16 cellular contexts compared by ENCODE assay signal in genomic region chr7:11609071-11609470, GRCh38.
DNase-seq lines count a peak whose midpoint lies in the region; ATAC-seq and TF ChIP-seq lines count a peak whose summit lies in the region.
"Had no signal": no experiment of that assay in that cellular context is flagged by ENCODE, and none has a peak within 500 bp of the region (broad histone marks: within the 10 kb centered on the region; RNA-seq: fewer than 3 reads in every experiment).

No MANE protein-coding gene starts in this region.

- intact Hi-C loops in sigmoid colon (cut with DNase I), result no loop called here

- H3K27ac ChIP-seq in GM23338 (ENCODE audit: low read depth) (no peak overlapping the region), mesendoderm (ENCODE audit: low read depth, low read length) (no peak overlapping the region), sigmoid colon (peak overlapping the region in 3 of 4 donors; percentile 33 to 54 (median 42))

- H3K4me1 Mint-ChIP-seq in GM23338, result peaks cover 42% of the 10 kb centered on the region
- H3K4me1 Mint-ChIP-seq in WTC11, result peaks cover 40% of the 10 kb centered on the region
- H3K4me1 Mint-ChIP-seq: CD4-positive, CD25-positive, alpha-beta regulatory T cell; CD8-positive, alpha-beta memory T cell had no signal

- no peak overlapping the region for H3K4me3 ChIP-seq in GM23338
- H3K4me3 ChIP-seq in mesendoderm (ENCODE audit: low read length), result no peak overlapping the region
- no peak overlapping the region for H3K4me3 ChIP-seq in sigmoid colon

- peak overlapping the region; percentile 5 for H4K8ac ChIP-seq in mesendoderm (ENCODE audit: low read depth, low read length)

- H2BK120ac ChIP-seq in mesendoderm (ENCODE audit: low read depth, low read length), result no peak overlapping the region

- H4K20me1 ChIP-seq in GM23338 (replicated peaks; ENCODE audit: insufficient read depth), result no peaks in the 10 kb centered on the region

- ATAC-seq in GM23338, result peak; percentile 23; the same call in 2 of the 3 replicates
- peak; percentile 11; the same call in 1 of the 2 replicates for ATAC-seq in WTC11
- no peak for ATAC-seq in GM18517 (IDR thresholded peaks at IDR 0.05; ENCODE audit: unreplicated experiment)
- ATAC-seq in HG03439 (IDR thresholded peaks at IDR 0.05; ENCODE audit: unreplicated experiment), result no peak

- DNase-seq in GM23338 (ENCODE audit: low spot score), result no peak
- DNase-seq in WTC11 (ENCODE audit: low spot score), result no peak
- DNase-seq in mesendoderm, result no peak
- DNase-seq in sigmoid colon, result no peak
- no peak for DNase-seq in KBM-7
- no peak for DNase-seq in NK-92 (lab: John Stamatoyannopoulos, UW; ENCODE audit: unreplicated experiment)
- DNase-seq: 8988T; BE2C; C1 segment of cervical spinal cord; CD4-positive, CD25-positive, alpha-beta regulatory T cell; CD8-positive, alpha-beta memory T cell; COR-L47; GOT3; H7 had no signal

- no peak overlapping the region for H3K4ac ChIP-seq in mesendoderm (ENCODE audit: low read depth, low read length)

- H3K27me3 ChIP-seq in GM23338 (ENCODE audit: insufficient read depth) (no peaks in the 10 kb centered on the region), mesendoderm (ENCODE audit: insufficient read depth, low read length, poor library complexity) (no peaks in the 10 kb centered on the region), sigmoid colon (no peaks in the 10 kb centered on the region)
- H3K27me3 ChIP-seq: BE2C had no signal

- H3K79me2 ChIP-seq in GM23338 (replicated peaks; ENCODE audit: insufficient read depth), result no peaks in the 10 kb centered on the region
- no peaks in the 10 kb centered on the region for H3K79me2 ChIP-seq in mesendoderm (ENCODE audit: control insufficient read depth, insufficient read depth, low read length)

- H3K36me3 ChIP-seq in GM23338 (ENCODE audit: insufficient read depth) (no peaks in the 10 kb centered on the region), mesendoderm (ENCODE audit: control insufficient read depth, insufficient read depth, low read length) (no peaks in the 10 kb centered on the region), sigmoid colon (no peaks in the 10 kb centered on the region)
- H3K36me3 ChIP-seq: BE2C had no signal

- H3K18ac ChIP-seq in mesendoderm (ENCODE audit: low read length), result no peak overlapping the region

- H3K4me3 Mint-ChIP-seq in GM23338, result no peak overlapping the region
- no peak overlapping the region for H3K4me3 Mint-ChIP-seq in WTC11
- H3K4me3 Mint-ChIP-seq: CD4-positive, CD25-positive, alpha-beta regulatory T cell; CD8-positive, alpha-beta memory T cell had no signal

- H3K9me3 Mint-ChIP-seq in GM23338 (no peaks in the 10 kb centered on the region), WTC11 (no peaks in the 10 kb centered on the region)

- no peak for TF ChIP-seq POLR2A in sigmoid colon (IDR thresholded peaks at IDR 0.05)

- no peak overlapping the region for H2BK5ac ChIP-seq in mesendoderm (ENCODE audit: low read length)

- H3F3A ChIP-seq in GM23338 (replicated peaks; ENCODE audit: low read depth), result no peaks in the 10 kb centered on the region

- POLR2A ChIA-PET in WTC11 (lab: Charles Lee), result no interaction called here

- H3K23ac ChIP-seq in mesendoderm (ENCODE audit: low read length), result no peak overlapping the region

- no peaks in the 10 kb centered on the region for H3K79me1 ChIP-seq in mesendoderm (ENCODE audit: low read length)

- H3K27ac Mint-ChIP-seq in GM23338 (no peak overlapping the region), WTC11 (no peak overlapping the region)
- H3K27ac Mint-ChIP-seq: CD4-positive, CD25-positive, alpha-beta regulatory T cell had no signal

- H2AK5ac ChIP-seq in mesendoderm (ENCODE audit: low read length), result no peak overlapping the region

- CTCF ChIA-PET in WTC11 (lab: Charles Lee), result no interaction called here

- no peaks in the 10 kb centered on the region for H3K27me3 Mint-ChIP-seq in GM23338 (ENCODE audit: insufficient read depth, low read depth, poor library complexity)
- H3K27me3 Mint-ChIP-seq in WTC11 (ENCODE audit: low read depth), result no peaks in the 10 kb centered on the region
- H3K27me3 Mint-ChIP-seq: CD4-positive, CD25-positive, alpha-beta regulatory T cell; CD8-positive, alpha-beta memory T cell had no signal

- H3K9me3 ChIP-seq in sigmoid colon, result no peaks in the 10 kb centered on the region
- H3K9me3 ChIP-seq: BE2C had no signal

- H3K9ac ChIP-seq in mesendoderm (ENCODE audit: low read length), result no peak overlapping the region

- H4K5ac ChIP-seq in mesendoderm (ENCODE audit: low read length), result no peak overlapping the region

- no peak overlapping the region for H3K56ac ChIP-seq in mesendoderm (ENCODE audit: low read length)

- no peak for TF ChIP-seq CTCF in GM23338 (conservative IDR thresholded peaks at IDR 0.05; ENCODE audit: low read depth in 2 of 2)
- no peak for TF ChIP-seq CTCF in WTC11 (IDR thresholded peaks at IDR 0.05)
- no peak for TF ChIP-seq CTCF in sigmoid colon (IDR thresholded peaks at IDR 0.05)

- no peak overlapping the region for H3K4me2 ChIP-seq in GM23338
- no peak overlapping the region for H3K4me2 ChIP-seq in mesendoderm (ENCODE audit: low read length)

- H2AFZ ChIP-seq in GM23338, result no peak overlapping the region

- WGBS in mesendoderm (ENCODE audit: extremely low coverage, insufficient coverage, low lambda C conversion rate), result no CpG with 5 or more reads among the region's 1 CpG
- 41 to 56% methylated on average over 1 of the region's 1 CpG for WGBS in sigmoid colon, 2 donors

- H3K36me3 Mint-ChIP-seq in GM23338 (ENCODE audit: low read depth) (no peaks in the 10 kb centered on the region), WTC11 (no peaks in the 10 kb centered on the region)
- H3K36me3 Mint-ChIP-seq: CD4-positive, CD25-positive, alpha-beta regulatory T cell; CD8-positive, alpha-beta memory T cell had no signal

- in situ Hi-C loops in KBM-7 (cut with MboI; ENCODE audit: low pct_unique_long_range_greater_than_20kb, low sequenced_read_pairs), result no loop called here

- H3K4me1 ChIP-seq in GM23338 (ENCODE audit: insufficient read depth), result peaks cover 30% of the 10 kb centered on the region
- H3K4me1 ChIP-seq in mesendoderm (ENCODE audit: control insufficient read depth, low read depth, low read length), result no peaks in the 10 kb centered on the region
- H3K4me1 ChIP-seq in sigmoid colon, result peaks cover 0 to 46% (median 19%) of the 10 kb centered on the region in 4 donors
- H3K4me1 ChIP-seq: BE2C had no signal

- no peak for TF ChIP-seq EP300 in sigmoid colon (IDR thresholded peaks at IDR 0.05)

- no peaks in the 10 kb centered on the region for H3K9me2 ChIP-seq in GM23338 (ENCODE audit: insufficient read depth)

- no peak overlapping the region for H2BK15ac ChIP-seq in mesendoderm (replicated peaks; ENCODE audit: low read depth)

TF ChIP-seq in GM23338, 12 proteins besides CTCF, POLR2A, EP300 and RAD21 (continues in another document):
- no peak for TF ChIP-seq EZH2phosphoT487 (IDR thresholded peaks at IDR 0.05; ENCODE audit: unreplicated experiment)
- no peak for TF ChIP-seq REST (IDR thresholded peaks at IDR 0.05; ENCODE audit: unreplicated experiment)

TF ChIP-seq in WTC11, 78 proteins besides CTCF, POLR2A, EP300 and RAD21 (continues in another document):
- TF ChIP-seq GRHL2 (CRISPR knock-in tag; IDR thresholded peaks at IDR 0.05; ENCODE audit: insufficient replicate concordance, severe bottlenecking) (no peak), TEAD1 (CRISPR knock-in tag; IDR thresholded peaks at IDR 0.05) (no peak), KAT7 (CRISPR knock-in tag; IDR thresholded peaks at IDR 0.05; ENCODE audit: borderline replicate concordance) (no peak), FOXP1 (CRISPR knock-in tag; IDR thresholded peaks at IDR 0.05; ENCODE audit: borderline replicate concordance) (no peak), EMX1 (CRISPR knock-in tag; IDR thresholded peaks at IDR 0.05) (no peak), MXD4 (CRISPR knock-in tag; IDR thresholded peaks at IDR 0.05; ENCODE audit: borderline replicate concordance) (no peak), ZMAT4 (CRISPR knock-in tag; IDR thresholded peaks at IDR 0.05) (no peak), SP1 (CRISPR knock-in tag; conservative IDR thresholded peaks at IDR 0.05) (no peak), ZSCAN18 (CRISPR knock-in tag; IDR thresholded peaks at IDR 0.05) (no peak), SMAD3 (CRISPR knock-in tag; IDR thresholded peaks at IDR 0.05; ENCODE audit: borderline replicate concordance) (no peak), AR (CRISPR knock-in tag; IDR thresholded peaks at IDR 0.05) (no peak)

Comparison
In these comparisons a context has a peak if more than half of its experiments do, and no peak if none do; other contexts are left out.
1. ATAC-seq: peak in GM23338 (single experiment) and WTC11 (single experiment); none in GM18517 (single experiment) and HG03439 (single experiment).
2. H3K27ac ChIP-seq: peak in sigmoid colon (3 of 4); none in GM23338 (single experiment) and mesendoderm (single experiment).